9 cellular contexts compared by ENCODE assay signal in genomic region chr19:4186087-4186993, GRCh38. TPM values are rescaled to one million over a fixed set of nuclear protein-coding genes. Genes with fewer than 3 reads are reported as not detected.
DNase-seq lines count a peak whose midpoint lies in the region; ATAC-seq and TF ChIP-seq lines count a peak whose summit lies in the region.
"Had no signal": no experiment of that assay in that cellular context is flagged by ENCODE, and none has a peak within 500 bp of the region (broad histone marks: within the 10 kb centered on the region; RNA-seq: fewer than 3 reads in every experiment).

No MANE protein-coding gene starts in this region.

- H3K9ac ChIP-seq in mesenchymal stem cell (ENCODE audit: low read length): peak overlapping the region; percentile 80

- H2BK15ac ChIP-seq in mesenchymal stem cell (ENCODE audit: low read depth, poor library complexity, severe bottlenecking): no peak overlapping the region

- no peaks in the 10 kb centered on the region for H3K36me3 ChIP-seq in mesenchymal stem cell (ENCODE audit: control insufficient read depth in 1 of 2, insufficient read depth in 2 of 2, low read depth in 1 of 2, low read length in 2 of 2)

- WGBS in mesenchymal stem cell: 46% methylated on average over 21 of the region's 22 CpGs

- peak overlapping the region in 2 of 59 donors; percentile 18 to 26 for H3K27ac ChIP-seq in dorsolateral prefrontal cortex
- H3K27ac ChIP-seq in mesenchymal stem cell (ENCODE audit: low read length, poor library complexity, severe bottlenecking): no peak overlapping the region

- H3K9me3 ChIP-seq in mesenchymal stem cell (ENCODE audit: control insufficient read depth, low read length): no peaks in the 10 kb centered on the region

- H3K4me3 ChIP-seq in dorsolateral prefrontal cortex: peak overlapping the region in 1 of 59 donors; percentile 10
- no peak overlapping the region for H3K4me3 ChIP-seq in mesenchymal stem cell (ENCODE audit: insufficient read depth in 1 of 2, low read depth in 1 of 2, low read length in 2 of 2)

- no peaks in the 10 kb centered on the region for H3K27me3 ChIP-seq in dorsolateral prefrontal cortex
- H3K27me3 ChIP-seq in mesenchymal stem cell (ENCODE audit: control insufficient read depth in 1 of 2, insufficient read depth in 1 of 2, low read length in 2 of 2): no peaks in the 10 kb centered on the region

- peak overlapping the region; percentile 57 for H2AFZ ChIP-seq in mesenchymal stem cell (ENCODE audit: low read depth, low read length)

- no peak overlapping the region for H3K23ac ChIP-seq in mesenchymal stem cell (ENCODE audit: low read length in 2 of 2)

- H3K4me1 ChIP-seq in mesenchymal stem cell (ENCODE audit: control insufficient read depth, insufficient read depth, low read depth, low read length): peaks cover 15% of the 10 kb centered on the region

- ATAC-seq in HG03175 (IDR thresholded peaks at IDR 0.05; ENCODE audit: unreplicated experiment): no peak

- H3K14ac ChIP-seq in mesenchymal stem cell (ENCODE audit: low read length in 2 of 2): no peak overlapping the region

- no peak overlapping the region for H2AK5ac ChIP-seq in mesenchymal stem cell (ENCODE audit: low read length, severe bottlenecking)

- H3K4ac ChIP-seq in mesenchymal stem cell (ENCODE audit: low read depth in 1 of 2, low read length in 2 of 2): no peak overlapping the region

- no peak overlapping the region for H2BK12ac ChIP-seq in mesenchymal stem cell (ENCODE audit: low read length in 2 of 2)

- DNase-seq in AG08395 (ENCODE audit: low spot score) (peak; percentile 84), GOT3 (lab: John Stamatoyannopoulos, UW) (peak; percentile 21), NCI-H69 (lab: John Stamatoyannopoulos, UW) (peak; percentile 79), dorsolateral prefrontal cortex (peak in 9 of 10 donors; percentile 52 to 77 (median 72)), mesenchymal stem cell (peak; percentile 72)
- peak; percentile 64 to 81 for DNase-seq in activated CD4-positive, alpha-beta T cell treated with anti-CD3 and anti-CD28 coated beads, Interleukin-2, amount 50 U/mL, for 24 hours (ENCODE audit: low read depth in 1 of 2, low spot score in 1 of 2)
- peak; percentile 49 to 52 for DNase-seq in stimulated activated CD8-positive, alpha-beta memory T cell treated with anti-CD3 and anti-CD28 coated beads, Interleukin-15, amount 100 ng/mL, for 48 hours (ENCODE audit: low read depth in 2 of 2)

- no peak overlapping the region for H3K4me2 ChIP-seq in mesenchymal stem cell (ENCODE audit: low read length, poor library complexity, severe bottlenecking)

- no peak overlapping the region for H3K18ac ChIP-seq in mesenchymal stem cell (ENCODE audit: low read depth in 1 of 2, low read length in 2 of 2)

- peak; percentile 31 to 78 (median 66) for TF ChIP-seq CTCF in dorsolateral prefrontal cortex (IDR thresholded peaks at IDR 0.05 in 54 of 56, conservative IDR thresholded peaks at IDR 0.05 in 2 of 56; ENCODE audit: low read depth in 1 of 56, partially characterized antibody in 56 of 56)

- no peak overlapping the region for H2BK120ac ChIP-seq in mesenchymal stem cell (ENCODE audit: low read depth, low read length)

- H4K91ac ChIP-seq in mesenchymal stem cell (ENCODE audit: low read length): no peak overlapping the region

- intact Hi-C loops in dorsolateral prefrontal cortex (cut with DNase I): no loop called here

- H3K79me1 ChIP-seq in mesenchymal stem cell (replicated peaks; ENCODE audit: low read length, poor library complexity, severe bottlenecking): peaks cover 8% of the 10 kb centered on the region

- peak overlapping the region; percentile 71 for H4K8ac ChIP-seq in mesenchymal stem cell (ENCODE audit: low read length)

- no peak overlapping the region for H2BK5ac ChIP-seq in mesenchymal stem cell (ENCODE audit: low read depth, low read length, poor library complexity, severe bottlenecking)

RNA-seq across cellular contexts. Expression of gene ANKRD24, which starts 3.9 kb away (rescaled TPM):
- total RNA-seq in dorsolateral prefrontal cortex: 10 to 100 TPM; 15.8 to 64.8 (median 32.6) TPM
- 0.12 TPM for polyA plus RNA-seq in mesenchymal stem cell (2013, experiment 1 of 2)
- polyA plus RNA-seq in mesenchymal stem cell (2013, experiment 2 of 2): 0.14 TPM

RNA-seq across cellular contexts. Expression of gene SIRT6, which starts 4.0 kb away (rescaled TPM):
- 10 to 100 TPM; 13.5 to 37.9 (median 21.8) TPM for total RNA-seq in dorsolateral prefrontal cortex
- 16.5 TPM for polyA plus RNA-seq in mesenchymal stem cell (2013, experiment 1 of 2)
- polyA plus RNA-seq in mesenchymal stem cell (2013, experiment 2 of 2): 16.2 TPM

RNA-seq across cellular contexts. Expression of gene CREB3L3, which starts 32.9 kb away (rescaled TPM):
- total RNA-seq in dorsolateral prefrontal cortex: 1 to 10 TPM in 53 of 120 experiments, under 1 TPM in 63, not detected in 4; 0.21 to 3.2 (median 0.93) TPM
- 0.03 TPM for polyA plus RNA-seq in mesenchymal stem cell (2013, experiment 1 of 2)
- 0.05 TPM for polyA plus RNA-seq in mesenchymal stem cell (2013, experiment 2 of 2)
- total RNA-seq: subcutaneous adipose tissue had no signal

RNA-seq across cellular contexts. Expression of gene EBI3, which starts 43.0 kb away (rescaled TPM):
- total RNA-seq in dorsolateral prefrontal cortex: 10 to 100 TPM in 2 of 120 experiments, 1 to 10 TPM in 111, under 1 TPM in 5, not detected in 2; 0.41 to 14.3 (median 3.1) TPM
- polyA plus RNA-seq in mesenchymal stem cell (2013, experiment 1 of 2): 1.9 TPM
- 1.8 TPM for polyA plus RNA-seq in mesenchymal stem cell (2013, experiment 2 of 2)

Comparison
In these comparisons a context has a peak if more than half of its experiments do, and no peak if none do; other contexts are left out.
1. DNase-seq: peak in every context shown above with its lines; median percentile 84 in AG08395; 79 in NCI-H69; 72 in activated CD4-positive, alpha-beta T cell treated with anti-CD3 and anti-CD28 coated beads, Interleukin-2, amount 50 U/mL, for 24 hours; 72 in dorsolateral prefrontal cortex; 72 in mesenchymal stem cell; 50 in stimulated activated CD8-positive, alpha-beta memory T cell treated with anti-CD3 and anti-CD28 coated beads, Interleukin-15, amount 100 ng/mL, for 48 hours; 21 in GOT3.